Comparison of ENCODE assay signal across 2 cellular contexts in genomic region chr12:106192659-106193403, GRCh38.
A peak's percentile ranks its signal among the peaks of the same experiment; 100 is the strongest.
TF ChIP-seq lines count a peak whose summit lies in the region.

No MANE protein-coding gene starts in this region.

TF ChIP-seq in A549, 52 proteins besides CTCF, POLR2A, EP300 and RAD21 (continued from another document):
- TF ChIP-seq, protein P1, sequence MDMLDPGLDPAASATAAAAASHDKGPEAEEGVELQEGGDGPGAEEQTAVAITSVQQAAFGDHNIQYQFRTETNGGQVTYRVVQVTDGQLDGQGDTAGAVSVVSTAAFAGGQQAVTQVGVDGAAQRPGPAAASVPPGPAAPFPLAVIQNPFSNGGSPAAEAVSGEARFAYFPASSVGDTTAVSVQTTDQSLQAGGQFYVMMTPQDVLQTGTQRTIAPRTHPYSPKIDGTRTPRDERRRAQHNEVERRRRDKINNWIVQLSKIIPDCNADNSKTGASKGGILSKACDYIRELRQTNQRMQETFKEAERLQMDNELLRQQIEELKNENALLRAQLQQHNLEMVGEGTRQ (IDR thresholded peaks at IDR 0.05), result peak; percentile 52; the same call in 1 of the 2 replicates
- TF ChIP-seq CHD2 (IDR thresholded peaks at IDR 0.05; ENCODE audit: low read length, partially characterized antibody) (no peak), NR3C1 (IDR thresholded peaks at IDR 0.05) (no peak)
TF ChIP-seq in A549: peak in this region for 1.

TF ChIP-seq in GM23338, 12 proteins besides CTCF, POLR2A, EP300 and RAD21:
- TF ChIP-seq, protein P2, sequence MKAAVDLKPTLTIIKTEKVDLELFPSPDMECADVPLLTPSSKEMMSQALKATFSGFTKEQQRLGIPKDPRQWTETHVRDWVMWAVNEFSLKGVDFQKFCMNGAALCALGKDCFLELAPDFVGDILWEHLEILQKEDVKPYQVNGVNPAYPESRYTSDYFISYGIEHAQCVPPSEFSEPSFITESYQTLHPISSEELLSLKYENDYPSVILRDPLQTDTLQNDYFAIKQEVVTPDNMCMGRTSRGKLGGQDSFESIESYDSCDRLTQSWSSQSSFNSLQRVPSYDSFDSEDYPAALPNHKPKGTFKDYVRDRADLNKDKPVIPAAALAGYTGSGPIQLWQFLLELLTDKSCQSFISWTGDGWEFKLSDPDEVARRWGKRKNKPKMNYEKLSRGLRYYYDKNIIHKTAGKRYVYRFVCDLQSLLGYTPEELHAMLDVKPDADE (IDR thresholded peaks at IDR 0.05), result no peak
- TF ChIP-seq STAT1 (IDR thresholded peaks at IDR 0.05; ENCODE audit: unreplicated experiment) (no peak), POLR2AphosphoS5 (IDR thresholded peaks at IDR 0.05; ENCODE audit: low read depth) (no peak), REST (IDR thresholded peaks at IDR 0.05; ENCODE audit: unreplicated experiment) (no peak), EZH2phosphoT487 (IDR thresholded peaks at IDR 0.05; ENCODE audit: unreplicated experiment) (no peak), EZH2 (IDR thresholded peaks at IDR 0.05; ENCODE audit: low read depth, unreplicated experiment) (no peak), ZNF114 (CRISPR knock-in tag; IDR thresholded peaks at IDR 0.05) (no peak)
